In genomic region chr4:1622956-1623355, GRCh38 we compare ENCODE assay signal across 23 cellular contexts.
"Had no signal": no experiment of that assay in that cellular context is flagged by ENCODE, and none has a peak within 500 bp of the region (broad histone marks: within the 10 kb centered on the region; RNA-seq: fewer than 3 reads in every experiment).

No MANE protein-coding gene starts in this region.

- H3K27ac ChIP-seq: colonic mucosa, epithelial cell of prostate, esophagus squamous epithelium, gastrocnemius medialis, heart right ventricle, left lung, lower lobe of right lung had no signal

- H3K9me3 ChIP-seq: colonic mucosa, esophagus squamous epithelium, gastrocnemius medialis, lower lobe of right lung, mucosa of descending colon had no signal

- H3K36me3 ChIP-seq: colonic mucosa, esophagus squamous epithelium, gastrocnemius medialis, heart right ventricle, left lung, lower lobe of right lung had no signal

- H3K4me1 ChIP-seq: colonic mucosa, esophagus squamous epithelium, gastrocnemius medialis, heart right ventricle, left lung, lower lobe of right lung had no signal

- DNase-seq: colonic mucosa; cortex of kidney; effector CD8-positive, alpha-beta T cell; effector memory CD8-positive, alpha-beta T cell; endodermal cell; erythroblast; esophagus squamous epithelium; foreskin fibroblast; foreskin melanocyte; gastrocnemius medialis; glutamatergic neuron; head of caudate nucleus; heart right ventricle; hippocampal formation; immature natural killer cell; left cardiac atrium; left lung; left ventricle myocardium superior; lower lobe of right lung; mesenchymal stem cell; mucosa of descending colon; naive B cell had no signal

- H3K27me3 ChIP-seq: colonic mucosa, esophagus squamous epithelium, gastrocnemius medialis, heart right ventricle, left lung had no signal

- H3K4me3 ChIP-seq: colonic mucosa, esophagus squamous epithelium, gastrocnemius medialis, heart right ventricle, left lung, lower lobe of right lung, mucosa of descending colon had no signal
